In the genomic region with DNA sequence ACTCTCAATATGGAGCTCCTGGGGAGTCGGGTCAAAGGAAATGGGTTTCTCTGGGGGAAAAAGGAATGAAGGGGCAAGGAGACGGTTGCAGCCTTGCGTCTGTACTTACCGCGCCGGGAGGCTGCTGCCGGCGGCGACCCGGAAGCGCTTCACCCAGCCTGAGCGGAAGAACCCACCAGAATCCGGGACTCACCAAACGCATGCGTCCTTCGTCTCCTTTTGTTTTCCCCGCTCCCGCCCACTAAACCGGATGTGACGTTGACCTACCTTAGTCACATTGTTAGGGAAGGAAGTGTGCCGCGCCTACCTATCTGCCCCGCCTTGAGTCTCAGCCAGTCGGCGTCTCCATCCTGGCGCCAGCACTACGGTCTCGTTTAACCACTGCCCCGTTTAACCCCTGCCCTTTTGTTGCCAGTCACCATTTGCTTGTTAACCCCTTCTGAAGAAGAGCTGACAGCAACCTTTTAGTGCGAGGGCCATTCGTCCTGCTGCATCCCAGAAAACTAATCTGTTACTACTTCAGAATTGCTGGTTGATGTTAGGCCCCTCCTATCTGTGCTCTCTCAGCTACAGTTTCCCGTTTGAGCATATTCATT, we compare ENCODE assay signal across 1 cellular context.
TF ChIP-seq lines count a peak whose summit lies in the region.

A gene (minus strand): TSS at position 155 of the 596 bp plus-strand sequence. CDS start 1,419 bp downstream, outside the sequence.

TF ChIP-seq in SK-N-SH, 30 proteins besides CTCF, POLR2A, EP300 and RAD21 (continued from another document):
- TF ChIP-seq NRF1 (IDR thresholded peaks at IDR 0.05; ENCODE audit: low read depth, low read length) (peak; percentile 79), NFIC (IDR thresholded peaks at IDR 0.05; ENCODE audit: borderline replicate concordance) (no peak), POLR2AphosphoS5 (IDR thresholded peaks at IDR 0.05; ENCODE audit: low read depth, low read length) (peak; percentile 99), SMC3 (IDR thresholded peaks at IDR 0.05; ENCODE audit: low read depth, low read length) (no peak), MEF2A (IDR thresholded peaks at IDR 0.05; ENCODE audit: borderline replicate concordance, low read depth) (no peak), EZH2phosphoT487 (IDR thresholded peaks at IDR 0.05; ENCODE audit: borderline replicate concordance, low read depth) (no peak), FOXM1 (IDR thresholded peaks at IDR 0.05; ENCODE audit: low read depth) (no peak), FOSL2 (IDR thresholded peaks at IDR 0.05; ENCODE audit: borderline replicate concordance, low read depth) (no peak)
- TF ChIP-seq, protein P1, sequence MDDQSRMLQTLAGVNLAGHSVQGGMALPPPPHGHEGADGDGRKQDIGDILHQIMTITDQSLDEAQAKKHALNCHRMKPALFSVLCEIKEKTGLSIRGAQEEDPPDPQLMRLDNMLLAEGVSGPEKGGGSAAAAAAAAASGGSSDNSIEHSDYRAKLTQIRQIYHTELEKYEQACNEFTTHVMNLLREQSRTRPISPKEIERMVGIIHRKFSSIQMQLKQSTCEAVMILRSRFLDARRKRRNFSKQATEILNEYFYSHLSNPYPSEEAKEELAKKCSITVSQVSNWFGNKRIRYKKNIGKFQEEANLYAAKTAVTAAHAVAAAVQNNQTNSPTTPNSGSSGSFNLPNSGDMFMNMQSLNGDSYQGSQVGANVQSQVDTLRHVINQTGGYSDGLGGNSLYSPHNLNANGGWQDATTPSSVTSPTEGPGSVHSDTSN (IDR thresholded peaks at IDR 0.05), result no peak
- TF ChIP-seq, protein P2, sequence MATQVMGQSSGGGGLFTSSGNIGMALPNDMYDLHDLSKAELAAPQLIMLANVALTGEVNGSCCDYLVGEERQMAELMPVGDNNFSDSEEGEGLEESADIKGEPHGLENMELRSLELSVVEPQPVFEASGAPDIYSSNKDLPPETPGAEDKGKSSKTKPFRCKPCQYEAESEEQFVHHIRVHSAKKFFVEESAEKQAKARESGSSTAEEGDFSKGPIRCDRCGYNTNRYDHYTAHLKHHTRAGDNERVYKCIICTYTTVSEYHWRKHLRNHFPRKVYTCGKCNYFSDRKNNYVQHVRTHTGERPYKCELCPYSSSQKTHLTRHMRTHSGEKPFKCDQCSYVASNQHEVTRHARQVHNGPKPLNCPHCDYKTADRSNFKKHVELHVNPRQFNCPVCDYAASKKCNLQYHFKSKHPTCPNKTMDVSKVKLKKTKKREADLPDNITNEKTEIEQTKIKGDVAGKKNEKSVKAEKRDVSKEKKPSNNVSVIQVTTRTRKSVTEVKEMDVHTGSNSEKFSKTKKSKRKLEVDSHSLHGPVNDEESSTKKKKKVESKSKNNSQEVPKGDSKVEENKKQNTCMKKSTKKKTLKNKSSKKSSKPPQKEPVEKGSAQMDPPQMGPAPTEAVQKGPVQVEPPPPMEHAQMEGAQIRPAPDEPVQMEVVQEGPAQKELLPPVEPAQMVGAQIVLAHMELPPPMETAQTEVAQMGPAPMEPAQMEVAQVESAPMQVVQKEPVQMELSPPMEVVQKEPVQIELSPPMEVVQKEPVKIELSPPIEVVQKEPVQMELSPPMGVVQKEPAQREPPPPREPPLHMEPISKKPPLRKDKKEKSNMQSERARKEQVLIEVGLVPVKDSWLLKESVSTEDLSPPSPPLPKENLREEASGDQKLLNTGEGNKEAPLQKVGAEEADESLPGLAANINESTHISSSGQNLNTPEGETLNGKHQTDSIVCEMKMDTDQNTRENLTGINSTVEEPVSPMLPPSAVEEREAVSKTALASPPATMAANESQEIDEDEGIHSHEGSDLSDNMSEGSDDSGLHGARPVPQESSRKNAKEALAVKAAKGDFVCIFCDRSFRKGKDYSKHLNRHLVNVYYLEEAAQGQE (IDR thresholded peaks at IDR 0.05; ENCODE audit: low read depth, low read length), result 0 out of 2 replicates have a peak, but pooled peaks have one; percentile 38
